19 cellular contexts compared by ENCODE assay signal in the genomic region with DNA sequence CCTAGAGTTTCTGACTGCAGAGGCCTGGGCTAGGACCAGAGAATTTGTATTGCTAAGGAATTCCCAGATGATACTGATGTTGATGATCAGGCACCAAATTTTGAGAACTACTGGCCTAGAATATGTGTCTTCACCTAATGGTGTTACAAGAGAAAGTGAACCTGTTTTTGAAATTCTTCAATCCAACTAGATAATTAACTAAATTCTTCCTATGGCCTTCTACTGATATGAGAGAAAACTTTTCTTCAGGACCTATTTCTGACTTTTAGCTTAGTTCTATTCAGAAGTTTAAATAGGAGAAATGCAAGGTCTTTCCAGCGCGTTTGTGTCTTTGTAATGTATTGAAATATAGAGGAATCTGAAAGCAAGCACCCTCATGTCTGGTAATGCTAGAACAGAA.
"Had no signal": no experiment of that assay in that cellular context is flagged by ENCODE, and none has a peak within 500 bp of the region (broad histone marks: within the 10 kb centered on the region; RNA-seq: fewer than 3 reads in every experiment).

No MANE protein-coding gene starts in this region.

- DNase-seq: activated CD4-positive, alpha-beta T cell treated with anti-CD3 and anti-CD28 coated beads for 4 hours; activated CD8-positive, alpha-beta memory T cell treated with anti-CD3 and anti-CD28 coated beads, Interleukin-2, amount 50 U/mL, for 4 hours; activated CD8-positive, alpha-beta T cell treated with anti-CD3 and anti-CD28 coated beads for 36 hours; activated gamma-delta T cell treated with Interleukin-2 at 50 U/mL for 16 hours; activated naive CD4-positive, alpha-beta T cell treated with anti-CD3 and anti-CD28 coated beads, Interleukin-2, amount 50 U/mL, for 16 hours; activated naive CD8-positive, alpha-beta T cell treated with anti-CD3 and anti-CD28 coated beads, Interleukin-2, amount 10 ng/mL, durations not matched to agents 7 days and 5 days; activated T-cell treated with anti-CD3 and anti-CD28 coated beads, Interleukin-2, amount 50 U/mL, for 72 hours; adrenal gland; anterior cingulate cortex; MG63; NCI-H2227 treated with DMSO at 0.1 percent for 48 hours; NCI-H510A; NCI-H526 treated with DMSO at 0.1 percent for 48 hours; NK-92 treated with Interleukin-12 subunit alpha and Interleukin-12 subunit beta, amount 100 ng/mL, for 24 hours; Peyer's patch had no signal

- ATAC-seq: activated CD4-positive, CD25-positive, alpha-beta regulatory T cell treated with anti-CD3 and anti-CD28 coated beads, Interleukin-2, amount 50 U/mL, for 24 hours; activated CD8-positive, alpha-beta T cell treated with anti-CD3 and anti-CD28 coated beads for 36 hours; activated T-cell treated with anti-CD3 and anti-CD28 coated beads, Interleukin-2, amount 50 U/mL, for 72 hours had no signal

- H3K4me3 ChIP-seq: adrenal gland, MG63, Peyer's patch, SJSA1 had no signal

- H3K27ac ChIP-seq: adrenal gland, KMS-11, Peyer's patch, RWPE1, SJSA1 had no signal
